In genomic region chrX:15350329-15350996, GRCh38 we compare ENCODE assay signal across 23 cellular contexts. TPM values are rescaled to one million over a fixed set of nuclear protein-coding genes. Genes with fewer than 3 reads are reported as not detected.
A peak's percentile ranks its signal among the peaks of the same experiment; 100 is the strongest.
DNase-seq lines count a peak whose midpoint lies in the region; ATAC-seq, FAIRE-seq and TF ChIP-seq lines count a peak whose summit lies in the region.
"Had no signal": no experiment of that assay in that cellular context is flagged by ENCODE, and none has a peak within 500 bp of the region (broad histone marks: within the 10 kb centered on the region; RNA-seq: fewer than 3 reads in every experiment).

No MANE protein-coding gene starts in this region.

- no peak overlapping the region for H3K27ac Mint-ChIP-seq in neural progenitor cell
- H3K27ac Mint-ChIP-seq: activated naive CD4-positive, alpha-beta T cell treated with anti-CD3 and anti-CD28 coated beads for 36 hours had no signal

- H3K79me2 ChIP-seq in K562 (ENCODE audit: control insufficient read depth, insufficient read depth, low read length), result no peaks in the 10 kb centered on the region
- H3K79me2 ChIP-seq in neural progenitor cell (ENCODE audit: low read depth), result no peaks in the 10 kb centered on the region
- no peaks in the 10 kb centered on the region for H3K79me2 ChIP-seq in HepG2 (ENCODE audit: insufficient read depth, low read length)

- H2AFZ ChIP-seq in K562 (ENCODE audit: low read depth, low read length) (no peak overlapping the region), neural progenitor cell (replicated peaks) (peak overlapping the region; percentile 19), HepG2 (ENCODE audit: low read length) (no peak overlapping the region)

- H3K27ac ChIP-seq in K562 (ENCODE audit: extremely low read depth, low read depth, low read length) (no peak overlapping the region), neural progenitor cell (no peak overlapping the region), HepG2 (ENCODE audit: extremely low read length, insufficient read depth, low read length) (no peak overlapping the region)
- H3K27ac ChIP-seq: right lobe of liver had no signal

- H3F3A ChIP-seq in neural progenitor cell (ENCODE audit: low read depth), result no peaks in the 10 kb centered on the region

- H3K9ac ChIP-seq in K562 (ENCODE audit: insufficient read depth in 1 of 2, low read depth in 2 of 2, low read length in 2 of 2) (no peak overlapping the region), neural progenitor cell (no peak overlapping the region), HepG2 (ENCODE audit: insufficient read depth, low read depth, low read length) (no peak overlapping the region)

- ATAC-seq in K562 (peak; percentile 54), HepG2 (no peak), HG03025 (IDR thresholded peaks at IDR 0.05; ENCODE audit: low FRiP score, unreplicated experiment) (no peak)
- ATAC-seq: HCT116; mucosa of descending colon; PC-3; stimulated activated naive CD8-positive, alpha-beta T cell treated with anti-CD3 and anti-CD28 coated beads, Interleukin-15, amount 100 ng/mL, for 72 hours had no signal

- H3K27me3 Mint-ChIP-seq in neural progenitor cell (ENCODE audit: insufficient read depth, low read depth), result peaks cover 2% of the 10 kb centered on the region

- intact Hi-C loops in K562 (cut with micrococcal nuclease), result no loop called here
- intact Hi-C loops in HepG2 (cut with micrococcal nuclease; ENCODE audit: unreplicated experiment), result no loop called here

- BruUV-seq in K562 (replicated peaks; lab: Mats Ljungman, UMichigan) (no TSS peak), HepG2 (replicated peaks; lab: Mats Ljungman, UMichigan) (no TSS peak)

- no peak overlapping the region for H3K4me3 ChIP-seq in K562
- H3K4me3 ChIP-seq in neural progenitor cell, result no peak overlapping the region
- no peak overlapping the region for H3K4me3 ChIP-seq in HepG2 (replicated peaks in 1 of 3; ENCODE audit: insufficient read depth in 1 of 3, low read depth in 2 of 3, low read length in 3 of 3)
- H3K4me3 ChIP-seq: mucosa of descending colon, right lobe of liver had no signal

- H3K4me2 ChIP-seq in K562 (ENCODE audit: insufficient read depth, low read length) (no peak overlapping the region), neural progenitor cell (no peak overlapping the region), HepG2 (ENCODE audit: low read depth, low read length) (no peak overlapping the region)

- TF ChIP-seq RAD21 in K562 (CRISPR knock-in tag; conservative IDR thresholded peaks at IDR 0.05 in 1 of 2, IDR thresholded peaks at IDR 0.05 in 1 of 2) (no peak), HepG2 (CRISPR knock-in tag; IDR thresholded peaks at IDR 0.05) (no peak)

- H3K36me3 ChIP-seq in K562 (ENCODE audit: control insufficient read depth, insufficient read depth, low read length) (no peaks in the 10 kb centered on the region), neural progenitor cell (no peaks in the 10 kb centered on the region), HepG2 (replicated peaks in 1 of 2; ENCODE audit: control insufficient read depth in 1 of 2, insufficient read depth in 2 of 2, low read length in 2 of 2) (no peaks in the 10 kb centered on the region)
- H3K36me3 ChIP-seq: right lobe of liver had no signal

- peaks cover 2% of the 10 kb centered on the region for H3K9me3 Mint-ChIP-seq in neural progenitor cell
- H3K9me3 Mint-ChIP-seq: activated naive CD4-positive, alpha-beta T cell treated with anti-CD3 and anti-CD28 coated beads for 36 hours; stimulated activated naive CD8-positive, alpha-beta T cell treated with anti-CD3 and anti-CD28 coated beads, Interleukin-15, amount 100 ng/mL, for 72 hours had no signal

- no peaks in the 10 kb centered on the region for H3K9me1 ChIP-seq in K562 (ENCODE audit: control insufficient read depth, insufficient read depth, low read length)

- no peak overlapping the region for H3K4me3 Mint-ChIP-seq in neural progenitor cell
- H3K4me3 Mint-ChIP-seq: activated naive CD4-positive, alpha-beta T cell treated with anti-CD3 and anti-CD28 coated beads for 36 hours; stimulated activated naive CD8-positive, alpha-beta T cell treated with anti-CD3 and anti-CD28 coated beads, Interleukin-15, amount 100 ng/mL, for 72 hours had no signal

- H3K27me3 ChIP-seq in K562 (ENCODE audit: control insufficient read depth in 2 of 2, insufficient read depth in 2 of 2, low read length in 2 of 2) (peaks cover 0 to 2% of the 10 kb centered on the region in 2 experiments; a peak in 2 of 5 replicates), neural progenitor cell (peaks cover 24% of the 10 kb centered on the region), HepG2 (ENCODE audit: control insufficient read depth in 1 of 2, insufficient read depth in 2 of 2, low read length in 2 of 2) (no peaks in the 10 kb centered on the region)
- H3K27me3 ChIP-seq: right lobe of liver had no signal

- H3K4me1 ChIP-seq in K562 (replicated peaks in 1 of 2; ENCODE audit: control insufficient read depth in 2 of 2, insufficient read depth in 2 of 2, low read length in 2 of 2) (no peaks in the 10 kb centered on the region), neural progenitor cell (peaks cover 7% of the 10 kb centered on the region), HepG2 (ENCODE audit: insufficient read depth, low read length) (no peaks in the 10 kb centered on the region)
- H3K4me1 ChIP-seq: right lobe of liver had no signal

- CTCF ChIA-PET in K562 (lab: Yijun Ruan, JAX; ENCODE audit: low intra/inter-chr PET ratio) (interaction anchor here (1.2 to 2.0 kb wide), 2 partner anchors 115 to 118 kb away, joined by 3 to 18 read pairs; no protein-coding TSS in a partner anchor), HepG2 (lab: Yijun Ruan, JAX; ENCODE audit: low intra/inter-chr PET ratio, low total read pairs) (no interaction called here)

- H4K20me1 ChIP-seq in K562 (replicated peaks; ENCODE audit: control insufficient read depth, insufficient read depth, low read length), result no peaks in the 10 kb centered on the region
- no peaks in the 10 kb centered on the region for H4K20me1 ChIP-seq in neural progenitor cell (ENCODE audit: low read depth)
- H4K20me1 ChIP-seq in HepG2 (ENCODE audit: insufficient read depth, low read length), result no peaks in the 10 kb centered on the region

- TF ChIP-seq CTCF in K562 (IDR thresholded peaks at IDR 0.05 in 2 of 3, conservative IDR thresholded peaks at IDR 0.05 in 1 of 3; ENCODE audit: insufficient read depth in 2 of 3, low read depth in 1 of 3, low read length in 3 of 3) (no peak), neural progenitor cell (IDR thresholded peaks at IDR 0.05) (no peak), HepG2 (CRISPR knock-in tag; IDR thresholded peaks at IDR 0.05) (no peak)

- in situ Hi-C loops in K562 (cut with MboI), result no loop called here
- in situ Hi-C loops in HepG2 (cut with HindIII; ENCODE audit: extremely low pct_ligation_motif_present, low pct_unique_long_range_greater_than_20kb), result no loop called here

- 8% methylated on average over 5 of the region's 8 CpGs for WGBS in K562 (ENCODE audit: insufficient coverage, low coverage, missing lambda C conversion rate)
- 75% methylated on average over 7 of the region's 8 CpGs for WGBS in HepG2 (ENCODE audit: low lambda C conversion rate)

- TF ChIP-seq EP300 in K562 (IDR thresholded peaks at IDR 0.05; ENCODE audit: low read length) (no peak), HepG2 (IDR thresholded peaks at IDR 0.05; ENCODE audit: low read depth in 2 of 2, low read length in 2 of 2) (no peak), HepG2 (CRISPR knock-in tag; IDR thresholded peaks at IDR 0.05; ENCODE audit: borderline replicate concordance) (no peak)

- FAIRE-seq in K562 (lab: Jason Lieb, UNC), result no peak
- FAIRE-seq in HepG2 (lab: Jason Lieb, UNC), result no peak
- FAIRE-seq: TTC549 had no signal

- DNase-seq in ELF-1 (ENCODE audit: low read depth, low spot score) (peak; percentile 54), NCI-H2227 treated with DMSO at 0.1 percent for 48 hours (lab: John Stamatoyannopoulos, UW) (peak; percentile 5), K562 (ENCODE audit: extremely low read depth in 1 of 4, low spot score in 3 of 4) (peak in 1 of 4 experiments; percentile 8), neural progenitor cell (ENCODE audit: low spot score) (peak; percentile 75), Kasumi-1 (lab: John Stamatoyannopoulos, UW) (no peak), HepG2 (ENCODE audit: low spot score) (no peak)
- DNase-seq: activated naive CD4-positive, alpha-beta T cell treated with anti-CD3 and anti-CD28 coated beads for 36 hours; aorta; hypothalamus; mucosa of descending colon; NCI-H1105 treated with DMSO at 0.1 percent for 48 hours; NCI-H2107; NCI-H748 treated with DMSO at 0.1 percent for 48 hours; nucleus accumbens; PC-3; right lobe of liver; stimulated activated CD4-positive, alpha-beta T cell treated with anti-CD3 and anti-CD28 coated beads, Interleukin-1b, Interleukin-23, amount 100 ng/mL, for 48 hours; stimulated activated naive CD8-positive, alpha-beta T cell treated with anti-CD3 and anti-CD28 coated beads, Interleukin-15, amount 100 ng/mL, for 72 hours; SW 1271 had no signal

- peaks cover 22% of the 10 kb centered on the region for H3K4me1 Mint-ChIP-seq in neural progenitor cell
- H3K4me1 Mint-ChIP-seq: stimulated activated naive CD8-positive, alpha-beta T cell treated with anti-CD3 and anti-CD28 coated beads, Interleukin-15, amount 100 ng/mL, for 72 hours had no signal

- H3K36me3 Mint-ChIP-seq in neural progenitor cell, result peaks cover 2% of the 10 kb centered on the region

- no peaks in the 10 kb centered on the region for H3K9me3 ChIP-seq in K562 (replicated peaks; ENCODE audit: control insufficient read depth, insufficient read depth, low read depth, low read length)
- H3K9me3 ChIP-seq in neural progenitor cell (ENCODE audit: low read depth), result no peaks in the 10 kb centered on the region
- no peaks in the 10 kb centered on the region for H3K9me3 ChIP-seq in HepG2 (ENCODE audit: low read length)
- H3K9me3 ChIP-seq: mucosa of descending colon, right lobe of liver had no signal

- POLR2A ChIA-PET in K562 (lab: Yijun Ruan, JAX), result interaction anchor here (0.9 kb wide), 1 partner anchor 143 kb away, joined by 3 read pairs; the partner anchor contains the start of gene PIR
- POLR2A ChIA-PET in HepG2 (lab: Yijun Ruan, JAX), result no interaction called here

- TF ChIP-seq POLR2A in K562 (conservative IDR thresholded peaks at IDR 0.05) (no peak), HepG2 (IDR thresholded peaks at IDR 0.05; ENCODE audit: insufficient read depth in 1 of 2, low read depth in 2 of 2, low read length in 2 of 2) (no peak)

RNA-seq across cellular contexts. Expression of gene PIGA, which starts 15.1 kb away (rescaled TPM):
- 51.5 and 81.3 TPM in 2 replicates for total RNA-seq in K562 (2011; cell fraction: chromatin; rRNA removed; ENCODE audit: low replicate concordance)
- total RNA-seq in K562 (2011; cell fraction: nucleolus; rRNA removed), result 19.5 and 21.6 TPM in 2 replicates
- total RNA-seq in K562 (2011; cell fraction: nucleoplasm; rRNA removed), result 44.0 and 93.4 TPM in 2 replicates
- 14.8 and 16.0 TPM in 2 replicates for total RNA-seq in K562 (2014; rRNA removed)
- total RNA-seq in K562 (2014; rRNA removed; fragmentation: Illumina TruSeq; extraction: Trizol), result 28.5 and 32.8 TPM in 2 replicates
- total RNA-seq in K562 (2015; rRNA removed; fragmentation: Illumina TruSeq; extraction: Trizol), result 20.6 and 23.5 TPM in 2 replicates
- 26.5 and 28.0 TPM in 2 replicates for total RNA-seq in K562 (2021)
- 32.3 and 36.9 TPM in 2 replicates for polyA plus RNA-seq in K562 (2011; rRNA removed)
- polyA plus RNA-seq in K562 (2011; cell fraction: cytosol; rRNA removed), result 9.9 and 15.7 TPM in 2 replicates
- 38.0 and 39.6 TPM in 2 replicates for polyA plus RNA-seq in K562 (2011; cell fraction: nucleus; rRNA removed)
- 12.3 and 17.0 TPM in 2 replicates for polyA plus RNA-seq in K562 (2012)
- polyA plus RNA-seq in K562 (2014; fragmentation: Illumina TruSeq; extraction: Trizol), result 22.8 and 23.9 TPM in 2 replicates
- polyA plus RNA-seq in K562 (2014; fragmentation: Nextera tagmentation; extraction: Ambion mirVana), result 10 to 100 TPM; 21.6 to 31.2 TPM
- polyA plus RNA-seq in K562 (2014; rRNA removed), result 14.7 and 16.9 TPM in 2 replicates
- polyA minus RNA-seq in K562 (2011; rRNA and poly(A)+ RNA removed), result 56.2 and 69.2 TPM in 2 replicates
- 12.7 and 13.6 TPM in 2 replicates for polyA minus RNA-seq in K562 (2011; cell fraction: cytosol; rRNA and poly(A)+ RNA removed)
- polyA minus RNA-seq in K562 (2011; cell fraction: nucleus; rRNA and poly(A)+ RNA removed), result 27.6 and 52.5 TPM in 2 replicates
- 17.2 and 23.9 TPM in 2 replicates for total RNA-seq in neural progenitor cell (ENCODE audit: low replicate concordance)
- 13.0 and 19.9 TPM in 2 replicates for total RNA-seq in HepG2 (2016; rRNA removed; fragmentation: Illumina TruSeq; extraction: Trizol)
- 2.2 and 2.5 TPM in 2 replicates for total RNA-seq in HepG2 (2016; cell fraction: cytosol; rRNA removed; fragmentation: Illumina TruSeq; extraction: Trizol; ENCODE audit: low read depth)
- 13.9 and 16.6 TPM in 2 replicates for total RNA-seq in HepG2 (2016; cell fraction: insoluble cytoplasmic fraction; rRNA removed; fragmentation: Illumina TruSeq; extraction: Trizol)
- total RNA-seq in HepG2 (2016; cell fraction: membrane; rRNA removed; fragmentation: Illumina TruSeq; extraction: Trizol), result 9.6 and 12.7 TPM in 2 replicates
- 17.7 and 21.1 TPM in 2 replicates for total RNA-seq in HepG2 (2016; cell fraction: nucleus; rRNA removed; fragmentation: Illumina TruSeq; extraction: Trizol)
- polyA plus RNA-seq in HepG2 (2011; rRNA removed), result 4.4 and 6.0 TPM in 2 replicates
- 2.1 and 2.7 TPM in 2 replicates for polyA plus RNA-seq in HepG2 (2011; cell fraction: cytosol; rRNA removed)
- 6.5 and 7.0 TPM in 2 replicates for polyA plus RNA-seq in HepG2 (2011; cell fraction: nucleus; rRNA removed)
- polyA plus RNA-seq in HepG2 (2012), result 4.1 and 6.2 TPM in 2 replicates
- 1.2 and 1.7 TPM in 2 replicates for polyA plus RNA-seq in HepG2 (2016; cell fraction: cytosol; fragmentation: Illumina TruSeq; extraction: Trizol; ENCODE audit: low read depth)
- polyA plus RNA-seq in HepG2 (2016; cell fraction: insoluble cytoplasmic fraction; fragmentation: Illumina TruSeq; extraction: Trizol; ENCODE audit: low read depth), result 14.7 and 15.1 TPM in 2 replicates
- polyA plus RNA-seq in HepG2 (2016; cell fraction: membrane; fragmentation: Illumina TruSeq; extraction: Trizol; ENCODE audit: low read depth), result 5.5 and 6.4 TPM in 2 replicates
- polyA plus RNA-seq in HepG2 (2016; cell fraction: nucleus; fragmentation: Illumina TruSeq; extraction: Trizol; ENCODE audit: insufficient read depth, low read depth), result 21.5 and 24.4 TPM in 2 replicates
- polyA minus RNA-seq in HepG2 (2011; rRNA and poly(A)+ RNA removed; ENCODE audit: low replicate concordance), result 11.0 and 43.0 TPM in 2 replicates
- polyA minus RNA-seq in HepG2 (2011; cell fraction: cytosol; rRNA and poly(A)+ RNA removed), result 4.2 and 4.8 TPM in 2 replicates
- polyA minus RNA-seq in HepG2 (2011; cell fraction: nucleus; rRNA and poly(A)+ RNA removed), result 19.6 and 23.0 TPM in 2 replicates

RNA-seq across cellular contexts. Expression of gene VEGFD, which starts 33.8 kb away (rescaled TPM):
- 0.33 TPM in 1 of 2 replicates, not detected in the other for total RNA-seq in K562 (2011; cell fraction: chromatin; rRNA removed; ENCODE audit: low replicate concordance)
- total RNA-seq in K562 (2011; cell fraction: nucleolus; rRNA removed), result not detected in 2 replicates
- 0.29 and 0.31 TPM in 2 replicates for total RNA-seq in K562 (2011; cell fraction: nucleoplasm; rRNA removed)
- total RNA-seq in K562 (2014; rRNA removed) (not detected in 2 replicates), K562 (2014; rRNA removed; fragmentation: Illumina TruSeq; extraction: Trizol) (not detected in 2 replicates), K562 (2015; rRNA removed; fragmentation: Illumina TruSeq; extraction: Trizol) (not detected in 2 replicates), K562 (2021) (0.31 TPM in 1 of 2 replicates, not detected in the other), neural progenitor cell (ENCODE audit: low replicate concordance) (0.46 TPM in 1 of 2 replicates, not detected in the other), HepG2 (2016; rRNA removed; fragmentation: Illumina TruSeq; extraction: Trizol) (0.27 and 0.35 TPM in 2 replicates)
- polyA plus RNA-seq in K562 (2011; rRNA removed) (0.03 TPM in 1 of 2 replicates, not detected in the other), K562 (2014; fragmentation: Illumina TruSeq; extraction: Trizol) (not detected in 2 replicates), K562 (2014; fragmentation: Nextera tagmentation; extraction: Ambion mirVana) (not detected), K562 (2014; rRNA removed) (not detected in 2 replicates), HepG2 (2011; rRNA removed) (0.11 and 0.34 TPM in 2 replicates)
- not detected in 2 replicates for polyA plus RNA-seq in K562 (2011; cell fraction: cytosol; rRNA removed)
- polyA plus RNA-seq in K562 (2011; cell fraction: nucleus; rRNA removed), result 0.27 and 0.29 TPM in 2 replicates
- 0.05 TPM in 1 of 2 replicates, not detected in the other for polyA plus RNA-seq in K562 (2012)
- 0.09 TPM in 1 of 2 replicates, not detected in the other for polyA minus RNA-seq in K562 (2011; rRNA and poly(A)+ RNA removed)
- polyA minus RNA-seq in K562 (2011; cell fraction: cytosol; rRNA and poly(A)+ RNA removed), result not detected in 2 replicates
- 0.33 TPM in 1 of 2 replicates, not detected in the other for polyA minus RNA-seq in K562 (2011; cell fraction: nucleus; rRNA and poly(A)+ RNA removed)
- 0.35 and 0.61 TPM in 2 replicates for total RNA-seq in HepG2 (2016; cell fraction: cytosol; rRNA removed; fragmentation: Illumina TruSeq; extraction: Trizol; ENCODE audit: low read depth)
- total RNA-seq in HepG2 (2016; cell fraction: insoluble cytoplasmic fraction; rRNA removed; fragmentation: Illumina TruSeq; extraction: Trizol), result 0.30 TPM in 1 of 2 replicates, not detected in the other
- total RNA-seq in HepG2 (2016; cell fraction: membrane; rRNA removed; fragmentation: Illumina TruSeq; extraction: Trizol), result 0.14 TPM in 1 of 2 replicates, not detected in the other
- total RNA-seq in HepG2 (2016; cell fraction: nucleus; rRNA removed; fragmentation: Illumina TruSeq; extraction: Trizol), result 0.31 and 1.0 TPM in 2 replicates
- 0.04 and 0.21 TPM in 2 replicates for polyA plus RNA-seq in HepG2 (2011; cell fraction: cytosol; rRNA removed)
- polyA plus RNA-seq in HepG2 (2011; cell fraction: nucleus; rRNA removed), result 0.48 and 0.87 TPM in 2 replicates
- polyA plus RNA-seq in HepG2 (2012), result 0.25 and 0.30 TPM in 2 replicates
- polyA plus RNA-seq in HepG2 (2016; cell fraction: cytosol; fragmentation: Illumina TruSeq; extraction: Trizol; ENCODE audit: low read depth), result 0.14 TPM in 1 of 2 replicates, not detected in the other
- polyA plus RNA-seq in HepG2 (2016; cell fraction: insoluble cytoplasmic fraction; fragmentation: Illumina TruSeq; extraction: Trizol; ENCODE audit: low read depth), result not detected in 2 replicates
- polyA plus RNA-seq in HepG2 (2016; cell fraction: membrane; fragmentation: Illumina TruSeq; extraction: Trizol; ENCODE audit: low read depth), result 0.13 TPM in 1 of 2 replicates, not detected in the other
- polyA plus RNA-seq in HepG2 (2016; cell fraction: nucleus; fragmentation: Illumina TruSeq; extraction: Trizol; ENCODE audit: insufficient read depth, low read depth), result 1.1 and 3.1 TPM in 2 replicates
- polyA minus RNA-seq in HepG2 (2011; rRNA and poly(A)+ RNA removed; ENCODE audit: low replicate concordance), result 0.56 TPM in 1 of 2 replicates, not detected in the other
- polyA minus RNA-seq in HepG2 (2011; cell fraction: cytosol; rRNA and poly(A)+ RNA removed), result not detected in 2 replicates
- polyA minus RNA-seq in HepG2 (2011; cell fraction: nucleus; rRNA and poly(A)+ RNA removed), result 0.52 and 0.62 TPM in 2 replicates
- total RNA-seq: activated naive CD4-positive, alpha-beta T cell treated with anti-CD3 and anti-CD28 coated beads for 36 hours; PC-3 had no signal

RNA-seq across cellular contexts. Expression of gene ASB11, which starts 35.0 kb away (rescaled TPM):
- not detected in 2 replicates for total RNA-seq in K562 (2011; cell fraction: chromatin; rRNA removed; ENCODE audit: low replicate concordance)
- not detected in 2 replicates for total RNA-seq in K562 (2011; cell fraction: nucleolus; rRNA removed)
- not detected in 2 replicates for total RNA-seq in K562 (2011; cell fraction: nucleoplasm; rRNA removed)
- total RNA-seq in K562 (2014; rRNA removed), result not detected in 2 replicates
- not detected in 2 replicates for total RNA-seq in K562 (2014; rRNA removed; fragmentation: Illumina TruSeq; extraction: Trizol)
- total RNA-seq in K562 (2015; rRNA removed; fragmentation: Illumina TruSeq; extraction: Trizol), result not detected in 2 replicates
- total RNA-seq in K562 (2021), result not detected in 2 replicates
- not detected in 2 replicates for polyA plus RNA-seq in K562 (2011; rRNA removed)
- polyA plus RNA-seq in K562 (2011; cell fraction: cytosol; rRNA removed), result not detected in 2 replicates
- polyA plus RNA-seq in K562 (2011; cell fraction: nucleus; rRNA removed), result not detected in 2 replicates
- polyA plus RNA-seq in K562 (2012), result 0.07 TPM in 1 of 2 replicates, not detected in the other
- not detected in 2 replicates for polyA plus RNA-seq in K562 (2014; fragmentation: Illumina TruSeq; extraction: Trizol)
- not detected for polyA plus RNA-seq in K562 (2014; fragmentation: Nextera tagmentation; extraction: Ambion mirVana)
- not detected in 2 replicates for polyA plus RNA-seq in K562 (2014; rRNA removed)
- not detected in 2 replicates for polyA minus RNA-seq in K562 (2011; rRNA and poly(A)+ RNA removed)
- not detected in 2 replicates for polyA minus RNA-seq in K562 (2011; cell fraction: cytosol; rRNA and poly(A)+ RNA removed)
- not detected in 2 replicates for polyA minus RNA-seq in K562 (2011; cell fraction: nucleus; rRNA and poly(A)+ RNA removed)
- not detected in 2 replicates for total RNA-seq in neural progenitor cell (ENCODE audit: low replicate concordance)
- not detected in 2 replicates for total RNA-seq in HepG2 (2016; rRNA removed; fragmentation: Illumina TruSeq; extraction: Trizol)
- not detected in 2 replicates for total RNA-seq in HepG2 (2016; cell fraction: cytosol; rRNA removed; fragmentation: Illumina TruSeq; extraction: Trizol; ENCODE audit: low read depth)
- total RNA-seq in HepG2 (2016; cell fraction: insoluble cytoplasmic fraction; rRNA removed; fragmentation: Illumina TruSeq; extraction: Trizol), result not detected in 2 replicates
- not detected in 2 replicates for total RNA-seq in HepG2 (2016; cell fraction: membrane; rRNA removed; fragmentation: Illumina TruSeq; extraction: Trizol)
- total RNA-seq in HepG2 (2016; cell fraction: nucleus; rRNA removed; fragmentation: Illumina TruSeq; extraction: Trizol), result not detected in 2 replicates
- polyA plus RNA-seq in HepG2 (2011; rRNA removed), result not detected in 2 replicates
- not detected in 2 replicates for polyA plus RNA-seq in HepG2 (2011; cell fraction: cytosol; rRNA removed)
- polyA plus RNA-seq in HepG2 (2011; cell fraction: nucleus; rRNA removed), result not detected in 2 replicates
- polyA plus RNA-seq in HepG2 (2012), result 0.07 TPM in 1 of 2 replicates, not detected in the other
- polyA plus RNA-seq in HepG2 (2016; cell fraction: cytosol; fragmentation: Illumina TruSeq; extraction: Trizol; ENCODE audit: low read depth), result not detected in 2 replicates
- polyA plus RNA-seq in HepG2 (2016; cell fraction: insoluble cytoplasmic fraction; fragmentation: Illumina TruSeq; extraction: Trizol; ENCODE audit: low read depth), result not detected in 2 replicates
- polyA plus RNA-seq in HepG2 (2016; cell fraction: membrane; fragmentation: Illumina TruSeq; extraction: Trizol; ENCODE audit: low read depth), result not detected in 2 replicates
- polyA plus RNA-seq in HepG2 (2016; cell fraction: nucleus; fragmentation: Illumina TruSeq; extraction: Trizol; ENCODE audit: insufficient read depth, low read depth), result not detected in 2 replicates
- polyA minus RNA-seq in HepG2 (2011; rRNA and poly(A)+ RNA removed; ENCODE audit: low replicate concordance), result not detected in 2 replicates
- not detected in 2 replicates for polyA minus RNA-seq in HepG2 (2011; cell fraction: cytosol; rRNA and poly(A)+ RNA removed)
- not detected in 2 replicates for polyA minus RNA-seq in HepG2 (2011; cell fraction: nucleus; rRNA and poly(A)+ RNA removed)
- total RNA-seq: activated naive CD4-positive, alpha-beta T cell treated with anti-CD3 and anti-CD28 coated beads for 36 hours; aorta; chondrocyte; PC-3; right lobe of liver had no signal
- polyA plus RNA-seq: aorta had no signal

Comparison
In these comparisons a context has a peak if more than half of its experiments do, and no peak if none do; other contexts are left out.
1. DNase-seq: peak in ELF-1 (single experiment), NCI-H2227 treated with DMSO at 0.1 percent for 48 hours (single experiment) and neural progenitor cell (single experiment); none in Kasumi-1 (0 of 2) and HepG2 (single experiment).